15 cellular contexts compared by ENCODE assay signal in genomic region chr20:60257671-60258070, GRCh38.
A peak's percentile ranks its signal among the peaks of the same experiment; 100 is the strongest.
DNase-seq lines count a peak whose midpoint lies in the region; ATAC-seq and TF ChIP-seq lines count a peak whose summit lies in the region.
"Had no signal": no experiment of that assay in that cellular context is flagged by ENCODE, and none has a peak within 500 bp of the region (broad histone marks: within the 10 kb centered on the region; RNA-seq: fewer than 3 reads in every experiment).

No MANE protein-coding gene starts in this region.

- no peak for TF ChIP-seq CTCF in right atrium auricular region (IDR thresholded peaks at IDR 0.05)
- no peak for TF ChIP-seq CTCF in parathyroid adenoma (IDR thresholded peaks at IDR 0.05)

- intact Hi-C loops in cardiac septum (cut with DNase I) = no loop called here

- DNase-seq in right atrium auricular region (ENCODE audit: low spot score) (peak; percentile 50), cardiac septum (ENCODE audit: low spot score) (no peak), germinal center (ENCODE audit: low spot score) (no peak), globus pallidus (ENCODE audit: low spot score) (no peak)
- DNase-seq: 8988T; CD8-positive, alpha-beta T cell; DMS79 treated with DMSO at 0.1 percent for 48 hours; EL; HCEC 1CT had no signal

- no peak overlapping the region for H3K9ac ChIP-seq in parathyroid adenoma
- H3K9ac ChIP-seq: BLaER1 treated with 17β-estradiol and CSF1 and Interleukin-3, amounts not matched to agents 10 nM and 100 nM had no signal

- H3K79me2 ChIP-seq in parathyroid adenoma = peaks cover 16% of the 10 kb centered on the region

- H2AFZ ChIP-seq in parathyroid adenoma = peak overlapping the region; percentile 86
- H2AFZ ChIP-seq: GM23338 had no signal

- H3K27ac ChIP-seq in right atrium auricular region (no peak overlapping the region), KOPT-K1 (ENCODE audit: low read depth, low read length, poor library complexity, severe bottlenecking) (peak overlapping the region; percentile 70), parathyroid adenoma (peak overlapping the region; percentile 70)
- H3K27ac ChIP-seq: BLaER1 treated with 17β-estradiol and CSF1 and Interleukin-3, amounts not matched to agents 10 nM and 100 nM; HL-60 had no signal

- no peak for ATAC-seq in GM19328 (IDR thresholded peaks at IDR 0.05; ENCODE audit: unreplicated experiment)
- ATAC-seq: CD8-positive, alpha-beta T cell; GM23338 had no signal

- no peak overlapping the region for H3K4me2 ChIP-seq in parathyroid adenoma (ENCODE audit: low read length)
- H3K4me2 ChIP-seq: BLaER1 treated with 17β-estradiol and CSF1 and Interleukin-3, amounts not matched to agents 10 nM and 100 nM; GM23338 had no signal

- no peaks in the 10 kb centered on the region for H3K9me3 ChIP-seq in right atrium auricular region
- no peaks in the 10 kb centered on the region for H3K9me3 ChIP-seq in KOPT-K1 (ENCODE audit: insufficient read depth, low read length, poor library complexity, severe bottlenecking)
- H3K9me3 ChIP-seq in parathyroid adenoma (ENCODE audit: control insufficient read depth, low read length) = no peaks in the 10 kb centered on the region
- H3K9me3 ChIP-seq: BLaER1 treated with 17β-estradiol and CSF1 and Interleukin-3, amounts not matched to agents 10 nM and 100 nM had no signal

- H3K4me1 ChIP-seq in right atrium auricular region (no peaks in the 10 kb centered on the region), parathyroid adenoma (peaks cover 47% of the 10 kb centered on the region)

- H3K27me3 ChIP-seq in right atrium auricular region = no peaks in the 10 kb centered on the region
- H3K27me3 ChIP-seq in parathyroid adenoma (ENCODE audit: control insufficient read depth, insufficient read depth, low read length) = no peaks in the 10 kb centered on the region
- H3K27me3 ChIP-seq: BLaER1 treated with 17β-estradiol and CSF1 and Interleukin-3, amounts not matched to agents 10 nM and 100 nM had no signal

- H3K36me3 ChIP-seq in right atrium auricular region (no peaks in the 10 kb centered on the region), KOPT-K1 (ENCODE audit: insufficient read depth, low read length) (peaks cover 30% of the 10 kb centered on the region), parathyroid adenoma (ENCODE audit: control insufficient read depth, insufficient read depth, low read length) (no peaks in the 10 kb centered on the region)

- H3K4me3 ChIP-seq in right atrium auricular region (no peak overlapping the region), parathyroid adenoma (ENCODE audit: low read depth, low read length) (no peak overlapping the region)
- H3K4me3 ChIP-seq: BLaER1 treated with 17β-estradiol and CSF1 and Interleukin-3, amounts not matched to agents 10 nM and 100 nM; GM23338 had no signal

Comparison
In these comparisons a context has a peak if more than half of its experiments do, and no peak if none do; other contexts are left out.
1. H3K27ac ChIP-seq: peak in KOPT-K1 (single experiment) and parathyroid adenoma (single experiment); none in right atrium auricular region (0 of 2).